1 cellular context compared by ENCODE assay signal in the genomic region with DNA sequence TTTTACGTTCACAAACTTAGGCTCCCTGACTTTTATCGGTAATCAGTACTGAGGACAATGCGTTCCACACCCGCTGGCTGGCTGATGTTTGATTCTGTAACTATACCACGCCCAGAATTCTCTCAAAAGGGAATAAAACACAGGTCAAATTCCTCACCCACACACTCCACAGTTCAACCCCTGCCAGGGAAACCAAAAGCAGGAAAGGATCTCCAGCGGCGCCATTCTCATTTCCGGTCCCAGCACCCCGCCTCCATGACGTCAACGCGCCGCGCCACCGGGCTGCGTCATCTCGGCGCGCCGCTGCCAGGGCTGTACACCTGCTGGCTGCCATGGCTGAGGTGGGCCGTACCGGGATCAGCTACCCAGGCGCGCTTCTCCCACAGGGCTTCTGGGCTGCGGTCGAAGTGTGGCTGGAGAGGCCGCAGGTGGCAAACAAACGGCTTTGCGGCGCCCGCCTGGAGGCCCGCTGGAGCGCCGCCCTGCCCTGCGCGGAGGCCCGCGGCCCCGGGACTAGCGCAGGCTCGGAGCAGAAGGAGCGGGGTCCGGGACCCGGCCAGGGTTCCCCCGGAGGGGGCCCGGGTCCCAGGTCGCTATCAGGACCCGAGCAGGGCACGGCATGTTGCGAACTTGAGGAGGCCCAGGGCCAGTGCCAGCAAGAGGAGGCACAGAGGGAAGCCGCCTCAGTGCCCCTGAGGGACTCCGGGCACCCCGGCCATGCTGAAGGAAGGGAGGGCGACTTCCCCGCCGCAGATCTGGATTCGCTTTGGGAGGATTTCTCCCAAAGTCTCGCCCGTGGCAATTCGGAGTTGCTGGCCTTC.
TF ChIP-seq lines count a peak whose summit lies in the region.

A gene (minus strand): TSS at position 233 of the 821 bp plus-strand sequence. CDS start 24,202 bp downstream, outside the sequence.
A gene with protein sequence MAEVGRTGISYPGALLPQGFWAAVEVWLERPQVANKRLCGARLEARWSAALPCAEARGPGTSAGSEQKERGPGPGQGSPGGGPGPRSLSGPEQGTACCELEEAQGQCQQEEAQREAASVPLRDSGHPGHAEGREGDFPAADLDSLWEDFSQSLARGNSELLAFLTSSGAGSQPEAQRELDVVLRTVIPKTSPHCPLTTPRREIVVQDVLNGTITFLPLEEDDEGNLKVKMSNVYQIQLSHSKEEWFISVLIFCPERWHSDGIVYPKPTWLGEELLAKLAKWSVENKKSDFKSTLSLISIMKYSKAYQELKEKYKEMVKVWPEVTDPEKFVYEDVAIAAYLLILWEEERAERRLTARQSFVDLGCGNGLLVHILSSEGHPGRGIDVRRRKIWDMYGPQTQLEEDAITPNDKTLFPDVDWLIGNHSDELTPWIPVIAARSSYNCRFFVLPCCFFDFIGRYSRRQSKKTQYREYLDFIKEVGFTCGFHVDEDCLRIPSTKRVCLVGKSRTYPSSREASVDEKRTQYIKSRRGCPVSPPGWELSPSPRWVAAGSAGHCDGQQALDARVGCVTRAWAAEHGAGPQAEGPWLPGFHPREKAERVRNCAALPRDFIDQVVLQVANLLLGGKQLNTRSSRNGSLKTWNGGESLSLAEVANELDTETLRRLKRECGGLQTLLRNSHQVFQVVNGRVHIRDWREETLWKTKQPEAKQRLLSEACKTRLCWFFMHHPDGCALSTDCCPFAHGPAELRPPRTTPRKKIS (plus strand): TSS at position 287 of the 821 bp plus-strand sequence. CDS start 46 bp downstream, at position 333.

TF ChIP-seq in HepG2, 621 proteins besides CTCF, POLR2A, EP300 and RAD21 (continued from another document and continues in another):
- TF ChIP-seq, protein P1, sequence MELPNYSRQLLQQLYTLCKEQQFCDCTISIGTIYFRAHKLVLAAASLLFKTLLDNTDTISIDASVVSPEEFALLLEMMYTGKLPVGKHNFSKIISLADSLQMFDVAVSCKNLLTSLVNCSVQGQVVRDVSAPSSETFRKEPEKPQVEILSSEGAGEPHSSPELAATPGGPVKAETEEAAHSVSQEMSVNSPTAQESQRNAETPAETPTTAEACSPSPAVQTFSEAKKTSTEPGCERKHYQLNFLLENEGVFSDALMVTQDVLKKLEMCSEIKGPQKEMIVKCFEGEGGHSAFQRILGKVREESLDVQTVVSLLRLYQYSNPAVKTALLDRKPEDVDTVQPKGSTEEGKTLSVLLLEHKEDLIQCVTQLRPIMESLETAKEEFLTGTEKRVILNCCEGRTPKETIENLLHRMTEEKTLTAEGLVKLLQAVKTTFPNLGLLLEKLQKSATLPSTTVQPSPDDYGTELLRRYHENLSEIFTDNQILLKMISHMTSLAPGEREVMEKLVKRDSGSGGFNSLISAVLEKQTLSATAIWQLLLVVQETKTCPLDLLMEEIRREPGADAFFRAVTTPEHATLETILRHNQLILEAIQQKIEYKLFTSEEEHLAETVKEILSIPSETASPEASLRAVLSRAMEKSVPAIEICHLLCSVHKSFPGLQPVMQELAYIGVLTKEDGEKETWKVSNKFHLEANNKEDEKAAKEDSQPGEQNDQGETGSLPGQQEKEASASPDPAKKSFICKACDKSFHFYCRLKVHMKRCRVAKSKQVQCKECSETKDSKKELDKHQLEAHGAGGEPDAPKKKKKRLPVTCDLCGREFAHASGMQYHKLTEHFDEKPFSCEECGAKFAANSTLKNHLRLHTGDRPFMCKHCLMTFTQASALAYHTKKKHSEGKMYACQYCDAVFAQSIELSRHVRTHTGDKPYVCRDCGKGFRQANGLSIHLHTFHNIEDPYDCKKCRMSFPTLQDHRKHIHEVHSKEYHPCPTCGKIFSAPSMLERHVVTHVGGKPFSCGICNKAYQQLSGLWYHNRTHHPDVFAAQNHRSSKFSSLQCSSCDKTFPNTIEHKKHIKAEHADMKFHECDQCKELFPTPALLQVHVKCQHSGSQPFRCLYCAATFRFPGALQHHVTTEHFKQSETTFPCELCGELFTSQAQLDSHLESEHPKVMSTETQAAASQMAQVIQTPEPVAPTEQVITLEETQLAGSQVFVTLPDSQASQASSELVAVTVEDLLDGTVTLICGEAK (IDR thresholded peaks at IDR 0.05), result peak; percentile 31; the same call in 1 of the 2 replicates
- TF ChIP-seq, protein P1 (CRISPR knock-in tag; IDR thresholded peaks at IDR 0.05), result no peak
- TF ChIP-seq, protein P2, sequence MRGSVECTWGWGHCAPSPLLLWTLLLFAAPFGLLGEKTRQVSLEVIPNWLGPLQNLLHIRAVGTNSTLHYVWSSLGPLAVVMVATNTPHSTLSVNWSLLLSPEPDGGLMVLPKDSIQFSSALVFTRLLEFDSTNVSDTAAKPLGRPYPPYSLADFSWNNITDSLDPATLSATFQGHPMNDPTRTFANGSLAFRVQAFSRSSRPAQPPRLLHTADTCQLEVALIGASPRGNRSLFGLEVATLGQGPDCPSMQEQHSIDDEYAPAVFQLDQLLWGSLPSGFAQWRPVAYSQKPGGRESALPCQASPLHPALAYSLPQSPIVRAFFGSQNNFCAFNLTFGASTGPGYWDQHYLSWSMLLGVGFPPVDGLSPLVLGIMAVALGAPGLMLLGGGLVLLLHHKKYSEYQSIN (CRISPR knock-in tag; IDR thresholded peaks at IDR 0.05; ENCODE audit: borderline replicate concordance), result no peak
- TF ChIP-seq ZFX (CRISPR knock-in tag; IDR thresholded peaks at IDR 0.05; ENCODE audit: low read depth) (peak; percentile 94), ASH2L (IDR thresholded peaks at IDR 0.05; ENCODE audit: insufficient read length, low read depth, low read length) (peak; percentile 87), ZNF441 (CRISPR knock-in tag; IDR thresholded peaks at IDR 0.05; ENCODE audit: borderline replicate concordance) (peak; percentile 64; the same call in 1 of the 2 replicates), FOXK1 (CRISPR knock-in tag; IDR thresholded peaks at IDR 0.05; ENCODE audit: borderline replicate concordance, low read depth) (peak; percentile 94; the same call in 1 of the 2 replicates), MAFG (CRISPR knock-in tag; IDR thresholded peaks at IDR 0.05) (no peak), GABPA (IDR thresholded peaks at IDR 0.05; ENCODE audit: low read depth, low read length) (peak; percentile 81), GABPA (CRISPR knock-in tag; IDR thresholded peaks at IDR 0.05; ENCODE audit: low read depth) (peak; percentile 94), KMT2A (CRISPR knock-in tag; IDR thresholded peaks at IDR 0.05) (peak; percentile 95; the same call in 1 of the 2 replicates), ELF1 (CRISPR knock-in tag; IDR thresholded peaks at IDR 0.05) (peak; percentile 95), GATA4 (IDR thresholded peaks at IDR 0.05; ENCODE audit: borderline replicate concordance, low read depth) (0 out of 2 replicates have a peak, but pooled peaks have one; percentile 55), ZBTB38 (CRISPR knock-in tag; IDR thresholded peaks at IDR 0.05) (peak; percentile 63), PPARG (CRISPR knock-in tag; conservative IDR thresholded peaks at IDR 0.05) (peak; percentile 25; the same call in 1 of the 2 replicates), ZNF124 (CRISPR knock-in tag; IDR thresholded peaks at IDR 0.05) (peak; percentile 57; the same call in 1 of the 2 replicates), SIX1 (CRISPR knock-in tag; IDR thresholded peaks at IDR 0.05; ENCODE audit: borderline replicate concordance) (no peak), MEIS1 (CRISPR knock-in tag; IDR thresholded peaks at IDR 0.05; ENCODE audit: borderline replicate concordance) (0 out of 2 replicates have a peak, but pooled peaks have one; percentile 72), ZNF605 (CRISPR knock-in tag; IDR thresholded peaks at IDR 0.05) (no peak), IRX3 (CRISPR knock-in tag; IDR thresholded peaks at IDR 0.05; ENCODE audit: borderline replicate concordance, low read depth) (no peak), ZNF878 (CRISPR knock-in tag; IDR thresholded peaks at IDR 0.05) (no peak), SAP130 (CRISPR knock-in tag; IDR thresholded peaks at IDR 0.05; ENCODE audit: low read depth) (peak; percentile 99), ZSCAN31 (CRISPR knock-in tag; IDR thresholded peaks at IDR 0.05; ENCODE audit: low read depth) (0 out of 2 replicates have a peak, but pooled peaks have one; percentile 66), ZNF205 (CRISPR knock-in tag; IDR thresholded peaks at IDR 0.05) (0 out of 2 replicates have a peak, but pooled peaks have one; percentile 28), ZNF543 (CRISPR knock-in tag; IDR thresholded peaks at IDR 0.05) (peak; percentile 67; the same call in 1 of the 2 replicates), NR1H2 (CRISPR knock-in tag; IDR thresholded peaks at IDR 0.05; ENCODE audit: borderline replicate concordance, low read depth) (no peak), SATB2 (CRISPR knock-in tag; IDR thresholded peaks at IDR 0.05) (no peak), MTF2 (CRISPR knock-in tag; IDR thresholded peaks at IDR 0.05; ENCODE audit: borderline replicate concordance) (peak; percentile 46; the same call in 1 of the 2 replicates), CBX1 (IDR thresholded peaks at IDR 0.05; ENCODE audit: low read depth) (peak; percentile 52), MEIS2 (CRISPR knock-in tag; IDR thresholded peaks at IDR 0.05) (peak; percentile 77), NCOA2 (CRISPR knock-in tag; IDR thresholded peaks at IDR 0.05) (peak; percentile 46; the same call in 1 of the 2 replicates)
- TF ChIP-seq, protein P3, sequence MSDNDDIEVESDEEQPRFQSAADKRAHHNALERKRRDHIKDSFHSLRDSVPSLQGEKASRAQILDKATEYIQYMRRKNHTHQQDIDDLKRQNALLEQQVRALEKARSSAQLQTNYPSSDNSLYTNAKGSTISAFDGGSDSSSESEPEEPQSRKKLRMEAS (IDR thresholded peaks at IDR 0.05), result peak; percentile 70
- TF ChIP-seq, protein P4, sequence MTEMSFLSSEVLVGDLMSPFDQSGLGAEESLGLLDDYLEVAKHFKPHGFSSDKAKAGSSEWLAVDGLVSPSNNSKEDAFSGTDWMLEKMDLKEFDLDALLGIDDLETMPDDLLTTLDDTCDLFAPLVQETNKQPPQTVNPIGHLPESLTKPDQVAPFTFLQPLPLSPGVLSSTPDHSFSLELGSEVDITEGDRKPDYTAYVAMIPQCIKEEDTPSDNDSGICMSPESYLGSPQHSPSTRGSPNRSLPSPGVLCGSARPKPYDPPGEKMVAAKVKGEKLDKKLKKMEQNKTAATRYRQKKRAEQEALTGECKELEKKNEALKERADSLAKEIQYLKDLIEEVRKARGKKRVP (CRISPR knock-in tag; IDR thresholded peaks at IDR 0.05), result peak in 1 of 2 experiments; percentile 46; a peak in 1 of 4 replicates
- TF ChIP-seq, protein P5, sequence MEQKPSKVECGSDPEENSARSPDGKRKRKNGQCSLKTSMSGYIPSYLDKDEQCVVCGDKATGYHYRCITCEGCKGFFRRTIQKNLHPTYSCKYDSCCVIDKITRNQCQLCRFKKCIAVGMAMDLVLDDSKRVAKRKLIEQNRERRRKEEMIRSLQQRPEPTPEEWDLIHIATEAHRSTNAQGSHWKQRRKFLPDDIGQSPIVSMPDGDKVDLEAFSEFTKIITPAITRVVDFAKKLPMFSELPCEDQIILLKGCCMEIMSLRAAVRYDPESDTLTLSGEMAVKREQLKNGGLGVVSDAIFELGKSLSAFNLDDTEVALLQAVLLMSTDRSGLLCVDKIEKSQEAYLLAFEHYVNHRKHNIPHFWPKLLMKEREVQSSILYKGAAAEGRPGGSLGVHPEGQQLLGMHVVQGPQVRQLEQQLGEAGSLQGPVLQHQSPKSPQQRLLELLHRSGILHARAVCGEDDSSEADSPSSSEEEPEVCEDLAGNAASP (CRISPR knock-in tag; IDR thresholded peaks at IDR 0.05; ENCODE audit: borderline replicate concordance), result peak; percentile 58
- TF ChIP-seq, protein P6, sequence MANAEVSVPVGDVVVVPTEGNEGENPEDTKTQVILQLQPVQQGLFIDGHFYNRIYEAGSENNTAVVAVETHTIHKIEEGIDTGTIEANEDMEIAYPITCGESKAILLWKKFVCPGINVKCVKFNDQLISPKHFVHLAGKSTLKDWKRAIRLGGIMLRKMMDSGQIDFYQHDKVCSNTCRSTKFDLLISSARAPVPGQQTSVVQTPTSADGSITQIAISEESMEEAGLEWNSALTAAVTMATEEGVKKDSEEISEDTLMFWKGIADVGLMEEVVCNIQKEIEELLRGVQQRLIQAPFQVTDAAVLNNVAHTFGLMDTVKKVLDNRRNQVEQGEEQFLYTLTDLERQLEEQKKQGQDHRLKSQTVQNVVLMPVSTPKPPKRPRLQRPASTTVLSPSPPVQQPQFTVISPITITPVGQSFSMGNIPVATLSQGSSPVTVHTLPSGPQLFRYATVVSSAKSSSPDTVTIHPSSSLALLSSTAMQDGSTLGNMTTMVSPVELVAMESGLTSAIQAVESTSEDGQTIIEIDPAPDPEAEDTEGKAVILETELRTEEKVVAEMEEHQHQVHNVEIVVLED (CRISPR knock-in tag; IDR thresholded peaks at IDR 0.05; ENCODE audit: borderline replicate concordance), result peak; percentile 77; the same call in 1 of the 2 replicates
- TF ChIP-seq, protein P7, sequence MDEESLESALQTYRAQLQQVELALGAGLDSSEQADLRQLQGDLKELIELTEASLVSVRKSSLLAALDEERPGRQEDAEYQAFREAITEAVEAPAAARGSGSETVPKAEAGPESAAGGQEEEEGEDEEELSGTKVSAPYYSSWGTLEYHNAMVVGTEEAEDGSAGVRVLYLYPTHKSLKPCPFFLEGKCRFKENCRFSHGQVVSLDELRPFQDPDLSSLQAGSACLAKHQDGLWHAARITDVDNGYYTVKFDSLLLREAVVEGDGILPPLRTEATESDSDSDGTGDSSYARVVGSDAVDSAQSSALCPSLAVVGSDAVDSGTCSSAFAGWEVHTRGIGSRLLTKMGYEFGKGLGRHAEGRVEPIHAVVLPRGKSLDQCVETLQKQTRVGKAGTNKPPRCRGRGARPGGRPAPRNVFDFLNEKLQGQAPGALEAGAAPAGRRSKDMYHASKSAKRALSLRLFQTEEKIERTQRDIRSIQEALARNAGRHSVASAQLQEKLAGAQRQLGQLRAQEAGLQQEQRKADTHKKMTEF (CRISPR knock-in tag; IDR thresholded peaks at IDR 0.05), result peak; percentile 79
